17 cellular contexts compared by ENCODE assay signal in genomic region chr9:111176511-111176910, GRCh38.
A peak's percentile ranks its signal among the peaks of the same experiment; 100 is the strongest.
DNase-seq lines count a peak whose midpoint lies in the region; FAIRE-seq lines count a peak whose summit lies in the region.
"Had no signal": no experiment of that assay in that cellular context is flagged by ENCODE, and none has a peak within 500 bp of the region (broad histone marks: within the 10 kb centered on the region; RNA-seq: fewer than 3 reads in every experiment).

No MANE protein-coding gene starts in this region.

- in situ Hi-C loops in Caki2 (cut with HindIII; ENCODE audit: low pct_unique_long_range_greater_than_20kb, low sequenced_read_pairs) (no loop called here), ACHN (cut with HindIII; ENCODE audit: low pct_ligation_motif_present, low pct_unique_long_range_greater_than_20kb, low sequenced_read_pairs) (no loop called here)

- no peaks in the 10 kb centered on the region for H3K27me3 Mint-ChIP-seq in activated T-helper 2 cell treated with anti-CD3 and anti-CD28 coated beads, Interferon-gamma antibody, Interleukin-2, Interleukin-4, amounts not matched to agents 10 μg/mL and 5 μg/mL and 100 μg/mL, durations not matched to agents 14 hours and 24 hours and 36 hours (ENCODE audit: low read depth)
- H3K27me3 Mint-ChIP-seq: IgD-negative memory B cell had no signal

- peak; percentile 71 for FAIRE-seq in RCC 7860 (lab: Jason Lieb, UNC)
- FAIRE-seq: HTR-8/SVneo had no signal

- DNase-seq in Caki2 (ENCODE audit: low read depth) = peak; percentile 49
- DNase-seq in RCC 7860 (ENCODE audit: low spot score) = peak; percentile 69
- peak; percentile 29 for DNase-seq in kidney glomerular epithelial cell (lab: John Stamatoyannopoulos, UW)
- DNase-seq in renal cortical epithelial cell (ENCODE audit: low read depth) = peak; percentile 75
- no peak for DNase-seq in ACHN
- DNase-seq in activated T-helper 2 cell treated with anti-CD3 and anti-CD28 coated beads, Interferon-gamma antibody, Interleukin-2, Interleukin-4, amounts not matched to agents 10 μg/mL and 5 μg/mL and 100 μg/mL, durations not matched to agents 14 hours and 24 hours and 36 hours (ENCODE audit: low spot score) = no peak
- no peak for DNase-seq in SW480 (ENCODE audit: low spot score)
- DNase-seq: Calu3; CD4-positive, alpha-beta memory T cell; DMS79 treated with DMSO at 0.1 percent for 48 hours; GF-D8; HCEC 1CT; HFFc6; KBM-7 had no signal

- H3K4me1 Mint-ChIP-seq in activated T-helper 2 cell treated with anti-CD3 and anti-CD28 coated beads, Interferon-gamma antibody, Interleukin-2, Interleukin-4, amounts not matched to agents 10 μg/mL and 5 μg/mL and 100 μg/mL, durations not matched to agents 14 hours and 24 hours and 36 hours (ENCODE audit: low read depth) = no peaks in the 10 kb centered on the region
- H3K4me1 Mint-ChIP-seq: CD4-positive, alpha-beta memory T cell; IgD-negative memory B cell had no signal

- H3K9me3 Mint-ChIP-seq in activated T-helper 2 cell treated with anti-CD3 and anti-CD28 coated beads, Interferon-gamma antibody, Interleukin-2, Interleukin-4, amounts not matched to agents 10 μg/mL and 5 μg/mL and 100 μg/mL, durations not matched to agents 14 hours and 24 hours and 36 hours = no peaks in the 10 kb centered on the region
- H3K9me3 Mint-ChIP-seq: HFFc6 had no signal

- H3K27ac Mint-ChIP-seq in activated T-helper 2 cell treated with anti-CD3 and anti-CD28 coated beads, Interferon-gamma antibody, Interleukin-2, Interleukin-4, amounts not matched to agents 10 μg/mL and 5 μg/mL and 100 μg/mL, durations not matched to agents 14 hours and 24 hours and 36 hours = no peak overlapping the region
- H3K27ac Mint-ChIP-seq: CD4-positive, alpha-beta memory T cell; HFFc6; IgD-negative memory B cell had no signal

- H3K4me3 Mint-ChIP-seq in activated T-helper 2 cell treated with anti-CD3 and anti-CD28 coated beads, Interferon-gamma antibody, Interleukin-2, Interleukin-4, amounts not matched to agents 10 μg/mL and 5 μg/mL and 100 μg/mL, durations not matched to agents 14 hours and 24 hours and 36 hours (ENCODE audit: low read depth) = no peak overlapping the region
- H3K4me3 Mint-ChIP-seq: CD14-positive monocyte; CD4-positive, alpha-beta memory T cell; HFFc6; IgD-negative memory B cell had no signal

- no peaks in the 10 kb centered on the region for H3K36me3 Mint-ChIP-seq in activated T-helper 2 cell treated with anti-CD3 and anti-CD28 coated beads, Interferon-gamma antibody, Interleukin-2, Interleukin-4, amounts not matched to agents 10 μg/mL and 5 μg/mL and 100 μg/mL, durations not matched to agents 14 hours and 24 hours and 36 hours (ENCODE audit: low read depth)
- H3K36me3 Mint-ChIP-seq: CD14-positive monocyte; CD4-positive, alpha-beta memory T cell; IgD-negative memory B cell had no signal

- intact Hi-C loops in activated T-helper 2 cell treated with anti-CD3 and anti-CD28 coated beads, Interferon-gamma antibody, Interleukin-2, Interleukin-4, amounts not matched to agents 10 μg/mL and 5 μg/mL and 100 μg/mL, durations not matched to agents 14 hours and 24 hours and 36 hours (cut with micrococcal nuclease) = no loop called here

Comparison
In these comparisons a context has a peak if more than half of its experiments do, and no peak if none do; other contexts are left out.
1. DNase-seq: peak in Caki2 (single experiment), RCC 7860 (single experiment), kidney glomerular epithelial cell (single experiment) and renal cortical epithelial cell (single experiment); none in ACHN (single experiment), activated T-helper 2 cell treated with anti-CD3 and anti-CD28 coated beads, Interferon-gamma antibody, Interleukin-2, Interleukin-4, amounts not matched to agents 10 μg/mL and 5 μg/mL and 100 μg/mL, durations not matched to agents 14 hours and 24 hours and 36 hours (single experiment) and SW480 (single experiment).